ENCODE assay signal across 1 cellular context in the genomic region with DNA sequence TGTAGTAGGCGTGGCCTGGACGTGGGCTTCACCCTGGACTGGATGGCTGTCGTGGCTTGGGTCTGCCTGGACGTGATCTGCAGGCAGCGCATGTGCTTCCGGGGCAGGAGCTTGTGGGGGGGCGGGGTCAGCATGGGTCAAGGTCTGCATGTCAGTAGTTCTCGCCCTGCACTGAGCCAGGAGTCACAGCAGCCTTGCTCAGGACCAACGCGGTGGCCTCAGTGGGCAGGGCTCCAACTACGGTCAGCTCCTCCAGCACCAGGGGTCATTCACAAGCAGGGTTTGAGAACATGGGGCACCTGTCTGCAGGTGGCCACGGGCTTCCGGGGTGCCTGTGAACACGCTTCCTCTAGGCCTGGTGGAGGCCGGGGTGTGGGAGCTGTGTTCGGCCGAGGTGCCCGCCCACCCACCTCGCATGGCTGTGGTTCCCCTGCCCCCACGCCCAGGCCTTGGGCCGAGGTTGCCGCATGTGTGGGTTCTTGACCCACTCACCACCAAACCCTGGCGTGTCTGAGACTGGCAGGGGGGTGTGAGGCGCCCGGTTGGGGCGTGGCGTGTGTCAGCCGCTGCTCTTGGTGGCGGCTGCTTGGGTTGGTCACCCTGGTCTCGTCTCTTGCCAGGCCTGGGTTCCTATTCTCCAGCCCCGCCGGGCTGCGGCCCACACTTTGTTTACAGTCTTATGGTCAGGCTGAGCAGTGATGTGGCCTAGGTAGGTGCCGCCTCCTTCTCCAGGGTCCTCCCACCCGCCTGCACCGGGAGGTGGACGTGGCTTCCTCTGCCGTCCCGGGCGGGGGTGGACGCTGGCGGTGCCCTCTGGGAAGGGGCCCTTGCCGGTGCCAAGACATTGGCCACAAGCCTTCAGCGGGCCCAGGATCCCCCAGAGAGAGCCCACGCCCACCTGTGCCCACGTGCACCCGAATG.
A peak's percentile ranks its signal among the peaks of the same experiment; 100 is the strongest.
TF ChIP-seq lines count a peak whose summit lies in the region.

No MANE protein-coding gene starts in this region.

TF ChIP-seq in HEK293, 187 proteins besides CTCF, POLR2A, EP300 and RAD21 (continued from another document):
- TF ChIP-seq, protein P1, sequence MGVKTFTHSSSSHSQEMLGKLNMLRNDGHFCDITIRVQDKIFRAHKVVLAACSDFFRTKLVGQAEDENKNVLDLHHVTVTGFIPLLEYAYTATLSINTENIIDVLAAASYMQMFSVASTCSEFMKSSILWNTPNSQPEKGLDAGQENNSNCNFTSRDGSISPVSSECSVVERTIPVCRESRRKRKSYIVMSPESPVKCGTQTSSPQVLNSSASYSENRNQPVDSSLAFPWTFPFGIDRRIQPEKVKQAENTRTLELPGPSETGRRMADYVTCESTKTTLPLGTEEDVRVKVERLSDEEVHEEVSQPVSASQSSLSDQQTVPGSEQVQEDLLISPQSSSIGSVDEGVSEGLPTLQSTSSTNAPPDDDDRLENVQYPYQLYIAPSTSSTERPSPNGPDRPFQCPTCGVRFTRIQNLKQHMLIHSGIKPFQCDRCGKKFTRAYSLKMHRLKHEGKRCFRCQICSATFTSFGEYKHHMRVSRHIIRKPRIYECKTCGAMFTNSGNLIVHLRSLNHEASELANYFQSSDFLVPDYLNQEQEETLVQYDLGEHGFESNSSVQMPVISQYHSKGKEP (tag by site-specific recombination; IDR thresholded peaks at IDR 0.05) = no peak
- TF ChIP-seq, protein P2, sequence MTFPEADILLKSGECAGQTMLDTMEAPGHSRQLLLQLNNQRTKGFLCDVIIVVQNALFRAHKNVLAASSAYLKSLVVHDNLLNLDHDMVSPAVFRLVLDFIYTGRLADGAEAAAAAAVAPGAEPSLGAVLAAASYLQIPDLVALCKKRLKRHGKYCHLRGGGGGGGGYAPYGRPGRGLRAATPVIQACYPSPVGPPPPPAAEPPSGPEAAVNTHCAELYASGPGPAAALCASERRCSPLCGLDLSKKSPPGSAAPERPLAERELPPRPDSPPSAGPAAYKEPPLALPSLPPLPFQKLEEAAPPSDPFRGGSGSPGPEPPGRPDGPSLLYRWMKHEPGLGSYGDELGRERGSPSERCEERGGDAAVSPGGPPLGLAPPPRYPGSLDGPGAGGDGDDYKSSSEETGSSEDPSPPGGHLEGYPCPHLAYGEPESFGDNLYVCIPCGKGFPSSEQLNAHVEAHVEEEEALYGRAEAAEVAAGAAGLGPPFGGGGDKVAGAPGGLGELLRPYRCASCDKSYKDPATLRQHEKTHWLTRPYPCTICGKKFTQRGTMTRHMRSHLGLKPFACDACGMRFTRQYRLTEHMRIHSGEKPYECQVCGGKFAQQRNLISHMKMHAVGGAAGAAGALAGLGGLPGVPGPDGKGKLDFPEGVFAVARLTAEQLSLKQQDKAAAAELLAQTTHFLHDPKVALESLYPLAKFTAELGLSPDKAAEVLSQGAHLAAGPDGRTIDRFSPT (tag by site-specific recombination; IDR thresholded peaks at IDR 0.05) = peak; percentile 76
- TF ChIP-seq, protein P3, sequence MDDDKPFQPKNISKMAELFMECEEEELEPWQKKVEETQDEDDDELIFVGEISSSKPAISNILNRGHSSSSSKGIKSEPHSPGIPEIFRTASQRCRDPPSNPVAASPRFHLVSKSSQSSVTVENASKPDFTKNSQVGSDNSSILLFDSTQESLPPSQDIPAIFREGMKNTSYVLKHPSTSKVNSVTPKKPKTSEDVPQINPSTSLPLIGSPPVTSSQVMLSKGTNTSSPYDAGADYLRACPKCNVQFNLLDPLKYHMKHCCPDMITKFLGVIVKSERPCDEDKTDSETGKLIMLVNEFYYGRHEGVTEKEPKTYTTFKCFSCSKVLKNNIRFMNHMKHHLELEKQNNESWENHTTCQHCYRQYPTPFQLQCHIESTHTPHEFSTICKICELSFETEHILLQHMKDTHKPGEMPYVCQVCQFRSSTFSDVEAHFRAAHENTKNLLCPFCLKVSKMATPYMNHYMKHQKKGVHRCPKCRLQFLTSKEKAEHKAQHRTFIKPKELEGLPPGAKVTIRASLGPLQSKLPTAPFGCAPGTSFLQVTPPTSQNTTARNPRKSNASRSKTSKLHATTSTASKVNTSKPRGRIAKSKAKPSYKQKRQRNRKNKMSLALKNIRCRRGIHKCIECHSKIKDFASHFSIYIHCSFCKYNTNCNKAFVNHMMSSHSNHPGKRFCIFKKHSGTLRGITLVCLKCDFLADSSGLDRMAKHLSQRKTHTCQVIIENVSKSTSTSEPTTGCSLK (tag by site-specific recombination; IDR thresholded peaks at IDR 0.05) = no peak
- no peak for TF ChIP-seq ZNF677 (tag by site-specific recombination; IDR thresholded peaks at IDR 0.05)
- TF ChIP-seq, protein P4, sequence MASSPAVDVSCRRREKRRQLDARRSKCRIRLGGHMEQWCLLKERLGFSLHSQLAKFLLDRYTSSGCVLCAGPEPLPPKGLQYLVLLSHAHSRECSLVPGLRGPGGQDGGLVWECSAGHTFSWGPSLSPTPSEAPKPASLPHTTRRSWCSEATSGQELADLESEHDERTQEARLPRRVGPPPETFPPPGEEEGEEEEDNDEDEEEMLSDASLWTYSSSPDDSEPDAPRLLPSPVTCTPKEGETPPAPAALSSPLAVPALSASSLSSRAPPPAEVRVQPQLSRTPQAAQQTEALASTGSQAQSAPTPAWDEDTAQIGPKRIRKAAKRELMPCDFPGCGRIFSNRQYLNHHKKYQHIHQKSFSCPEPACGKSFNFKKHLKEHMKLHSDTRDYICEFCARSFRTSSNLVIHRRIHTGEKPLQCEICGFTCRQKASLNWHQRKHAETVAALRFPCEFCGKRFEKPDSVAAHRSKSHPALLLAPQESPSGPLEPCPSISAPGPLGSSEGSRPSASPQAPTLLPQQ (tag by site-specific recombination; IDR thresholded peaks at IDR 0.05) = no peak
- TF ChIP-seq ZBTB1 (tag by site-specific recombination; IDR thresholded peaks at IDR 0.05) = no peak
- no peak for TF ChIP-seq ZNF404 (tag by site-specific recombination; IDR thresholded peaks at IDR 0.05)
TF ChIP-seq in HEK293: peak in this region for 9.
